9 cellular contexts compared by ENCODE assay signal in the genomic region with DNA sequence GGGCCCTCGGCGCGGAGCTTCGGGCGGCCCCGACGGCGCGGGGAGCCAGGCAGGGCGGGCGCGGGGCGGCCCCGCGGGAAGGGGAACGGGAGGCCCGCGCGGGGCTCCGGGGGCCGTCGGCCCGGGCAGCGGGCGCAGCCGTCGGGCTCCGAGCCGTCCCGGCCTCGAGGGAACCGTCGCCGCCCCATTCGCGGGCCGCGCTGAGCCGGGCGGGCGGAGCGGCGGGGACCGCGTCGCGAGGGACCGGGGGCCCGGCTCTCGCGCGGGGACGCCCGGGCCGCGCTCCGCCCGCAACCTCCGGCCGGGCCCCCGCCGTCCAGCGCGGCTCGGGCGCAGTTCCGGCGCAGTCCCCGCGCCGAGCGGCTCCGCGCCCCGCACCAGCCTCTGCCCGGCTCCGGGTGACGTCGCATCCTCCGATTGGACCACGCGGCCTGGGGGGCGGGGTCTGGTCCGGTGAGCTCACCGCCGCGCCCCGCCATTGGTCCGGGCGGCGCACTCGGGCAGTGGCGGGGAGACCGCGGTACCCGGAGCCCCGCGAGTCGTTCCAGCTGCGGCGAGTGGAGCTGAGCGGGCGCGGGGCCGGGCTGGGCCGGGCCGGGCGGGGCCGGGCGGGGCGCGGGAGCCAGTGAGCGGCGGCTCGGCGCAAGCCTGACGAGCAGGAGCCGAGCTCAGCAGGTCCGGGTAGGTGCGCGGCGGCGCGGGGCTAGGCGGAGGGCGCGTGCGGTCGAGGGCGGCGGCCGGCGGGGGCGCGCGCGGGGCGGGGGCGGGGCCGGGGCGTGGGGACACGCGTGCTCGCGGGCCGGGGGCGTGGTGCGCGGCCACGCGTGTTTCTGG.
DNase-seq lines count a peak whose midpoint lies in the region; ATAC-seq, FAIRE-seq and TF ChIP-seq lines count a peak whose summit lies in the region.
"Had no signal": no experiment of that assay in that cellular context is flagged by ENCODE, and none has a peak within 500 bp of the region (broad histone marks: within the 10 kb centered on the region; RNA-seq: fewer than 3 reads in every experiment).

No MANE protein-coding gene starts in this region.

- H3K27ac ChIP-seq in HUES64 (ENCODE audit: low read depth, low read length): no peak overlapping the region
- no peak overlapping the region for H3K27ac ChIP-seq in SJSA1
- H3K27ac ChIP-seq: PC-9 had no signal

- peaks cover 6% of the 10 kb centered on the region for H3K9me3 Mint-ChIP-seq in osteocyte (ENCODE audit: unreplicated experiment)

- WGBS in HUES64: under 1% methylated on average over 151 of the region's 151 CpGs

- TF ChIP-seq CTCF in osteocyte (IDR thresholded peaks at IDR 0.05): no peak

- H3K4me1 Mint-ChIP-seq in osteocyte (ENCODE audit: unreplicated experiment): peaks cover 10% of the 10 kb centered on the region

- peak; percentile 94 for ATAC-seq in GM21515 (IDR thresholded peaks at IDR 0.05; ENCODE audit: unreplicated experiment)

- H3K9me3 ChIP-seq in HUES64 (ENCODE audit: insufficient read depth, low read depth, low read length): no peaks in the 10 kb centered on the region
- no peaks in the 10 kb centered on the region; the same call in 1 of the 2 replicates for H3K9me3 ChIP-seq in SJSA1 (replicated peaks)

- H3K4me1 ChIP-seq in HUES64 (ENCODE audit: insufficient read depth, low read length): peaks cover 16% of the 10 kb centered on the region
- peaks cover 8% of the 10 kb centered on the region for H3K4me1 ChIP-seq in SJSA1 (replicated peaks)

- no peaks in the 10 kb centered on the region for H3K36me3 ChIP-seq in HUES64 (ENCODE audit: insufficient read depth, low read length)
- no peaks in the 10 kb centered on the region for H3K36me3 ChIP-seq in SJSA1

- H3K27me3 ChIP-seq in HUES64 (ENCODE audit: insufficient read depth, low read length) (peaks cover 37% of the 10 kb centered on the region), SJSA1 (replicated peaks) (peaks cover 77% of the 10 kb centered on the region)

- no peaks in the 10 kb centered on the region for H3K36me3 Mint-ChIP-seq in osteocyte (ENCODE audit: unreplicated experiment)

- no peak overlapping the region for H3K27ac Mint-ChIP-seq in osteocyte (ENCODE audit: unreplicated experiment)

- H3K9ac ChIP-seq in HUES64 (ENCODE audit: low read depth, low read length): no peak overlapping the region

- no peak for FAIRE-seq in frontal cortex (lab: Jason Lieb, UNC)

- H3K4me3 ChIP-seq in HUES64 (ENCODE audit: low read length) (peak overlapping the region; percentile 51), SJSA1 (peak overlapping the region; percentile 35)
- H3K4me3 ChIP-seq: PC-9 had no signal

- peaks cover 39% of the 10 kb centered on the region for H3K27me3 Mint-ChIP-seq in osteocyte (ENCODE audit: unreplicated experiment)

- DNase-seq in COR-L47 (lab: John Stamatoyannopoulos, UW) (peak; percentile 94), SJSA1 (ENCODE audit: low read depth in 1 of 2, low spot score in 2 of 2) (peak; percentile 63 to 86), frontal cortex (ENCODE audit: low spot score in 2 of 2) (peak; percentile 99 to 100), osteocyte (ENCODE audit: extremely low spot score, unreplicated experiment) (peak; percentile 98), superior temporal gyrus (ENCODE audit: extremely low spot score) (peak; percentile 95)
- DNase-seq in activated naive CD4-positive, alpha-beta T cell (lab: John Stamatoyannopoulos, UW): peak; percentile 69 to 87 (median 77)

- H3K4me3 Mint-ChIP-seq in osteocyte (ENCODE audit: unreplicated experiment): peak overlapping the region; percentile 71
